Comparison of ENCODE assay signal across 18 cellular contexts in genomic region chr17:10178789-10179075, GRCh38. TPM values are rescaled to one million over a fixed set of nuclear protein-coding genes. Genes with fewer than 3 reads are reported as not detected.
A peak's percentile ranks its signal among the peaks of the same experiment; 100 is the strongest.
DNase-seq lines count a peak whose midpoint lies in the region; ATAC-seq and TF ChIP-seq lines count a peak whose summit lies in the region.
"Had no signal": no experiment of that assay in that cellular context is flagged by ENCODE, and none has a peak within 500 bp of the region (broad histone marks: within the 10 kb centered on the region; RNA-seq: fewer than 3 reads in every experiment).

No MANE protein-coding gene starts in this region.

- no peaks in the 10 kb centered on the region for H3K27me3 Mint-ChIP-seq in dendritic cell treated with granulocyte-macrophage colony-stimulating factor and Interleukin-4, amounts not matched to agents 40 ng/mL and 50 ng/mL, for 4 days
- H3K27me3 Mint-ChIP-seq: B cell had no signal

- H3K4me2 ChIP-seq in BLaER1 treated with 17β-estradiol and CSF1 and Interleukin-3, amounts not matched to agents 10 nM and 100 nM: peak overlapping the region; percentile 26 to 97 (median 61); a peak in 21 of 22 replicates
- no peak overlapping the region for H3K4me2 ChIP-seq in neural cell (ENCODE audit: low read length)
- H3K4me2 ChIP-seq: PC-9 had no signal

- H3F3A ChIP-seq in neural cell (ENCODE audit: insufficient read depth, low read length, poor library complexity, severe bottlenecking): no peaks in the 10 kb centered on the region

- peak overlapping the region in 10 of 11 experiments; percentile 17 to 76 (median 56); a peak in 14 of 22 replicates for H3K27ac ChIP-seq in BLaER1 treated with 17β-estradiol and CSF1 and Interleukin-3, amounts not matched to agents 10 nM and 100 nM
- H3K27ac ChIP-seq in HUES48 (ENCODE audit: low read depth, low read length): peak overlapping the region; percentile 26
- H3K27ac ChIP-seq in neural cell (ENCODE audit: low read length): peak overlapping the region; percentile 77
- H3K27ac ChIP-seq: PC-9, RWPE1, SJCRH30 had no signal

- peaks cover 33 to 98% (median 59%) of the 10 kb centered on the region in 10 experiments for H3K4me1 ChIP-seq in BLaER1 treated with 17β-estradiol and CSF1 and Interleukin-3, amounts not matched to agents 10 nM and 100 nM
- H3K4me1 ChIP-seq in HUES48 (ENCODE audit: control insufficient read depth, insufficient read depth, low read length): peaks cover 28% of the 10 kb centered on the region
- no peaks in the 10 kb centered on the region for H3K4me1 ChIP-seq in mucosa of descending colon (ENCODE audit: low read depth)
- H3K4me1 ChIP-seq: SJCRH30 had no signal

- peaks cover 0 to 29% (median 10%) of the 10 kb centered on the region in 11 experiments; a peak in 11 of 22 replicates for H3K36me3 ChIP-seq in BLaER1 treated with 17β-estradiol and CSF1 and Interleukin-3, amounts not matched to agents 10 nM and 100 nM
- H3K36me3 ChIP-seq in HUES48 (ENCODE audit: control insufficient read depth, insufficient read depth, low read length) (no peaks in the 10 kb centered on the region), neural cell (ENCODE audit: insufficient read depth, low read length) (no peaks in the 10 kb centered on the region), mucosa of descending colon (ENCODE audit: low read depth) (no peaks in the 10 kb centered on the region)
- H3K36me3 ChIP-seq: SJCRH30 had no signal

- no peak overlapping the region for H2AFZ ChIP-seq in neural cell (ENCODE audit: low read depth, low read length)
- H2AFZ ChIP-seq: PC-9 had no signal

- no peak for ATAC-seq in mucosa of descending colon
- ATAC-seq: CD8-positive, alpha-beta T cell had no signal

- H3K79me2 ChIP-seq in neural cell (replicated peaks; ENCODE audit: insufficient read depth, low read length): no peaks in the 10 kb centered on the region

- H3K36me3 Mint-ChIP-seq in dendritic cell treated with granulocyte-macrophage colony-stimulating factor and Interleukin-4, amounts not matched to agents 40 ng/mL and 50 ng/mL, for 4 days (ENCODE audit: low read depth): peaks cover 12% of the 10 kb centered on the region
- H3K36me3 Mint-ChIP-seq: CD8-positive, alpha-beta T cell had no signal

- TF ChIP-seq EP300 in neural cell (conservative IDR thresholded peaks at IDR 0.05; ENCODE audit: poor library complexity, severe bottlenecking): no peak

- peaks cover 0 to 36% (median 13%) of the 10 kb centered on the region in 11 experiments; a peak in 12 of 22 replicates for H3K9me3 ChIP-seq in BLaER1 treated with 17β-estradiol and CSF1 and Interleukin-3, amounts not matched to agents 10 nM and 100 nM (replicated peaks in 1 of 11)
- no peaks in the 10 kb centered on the region for H3K9me3 ChIP-seq in HUES48 (ENCODE audit: control insufficient read depth, insufficient read depth, low read length)
- H3K9me3 ChIP-seq in neural cell (ENCODE audit: low read length): no peaks in the 10 kb centered on the region
- no peaks in the 10 kb centered on the region for H3K9me3 ChIP-seq in mucosa of descending colon
- H3K9me3 ChIP-seq: SJCRH30 had no signal

- DNase-seq in SIG-M5 treated with dmso at 0.1 percent for 504 hours (lab: John Stamatoyannopoulos, UW; ENCODE audit: unreplicated experiment) (no peak), mucosa of descending colon (no peak), NCI-H748 treated with DMSO at 0.1 percent for 48 hours (lab: John Stamatoyannopoulos, UW) (no peak)
- DNase-seq in activated CD8-positive, alpha-beta memory T cell treated with anti-CD3 and anti-CD28 coated beads, Interleukin-2, amount 50 U/mL, for 48 hours: no peak
- DNase-seq: Calu3; CD8-positive, alpha-beta T cell; MV-4-11; NCI-H187 treated with DMSO at 0.1 percent for 48 hours; NCI-H226; NCI-H524 treated with DMSO at 0.1 percent for 48 hours; PC-9; SJCRH30 had no signal

- H3K9me3 Mint-ChIP-seq in dendritic cell treated with granulocyte-macrophage colony-stimulating factor and Interleukin-4, amounts not matched to agents 40 ng/mL and 50 ng/mL, for 4 days: no peaks in the 10 kb centered on the region
- H3K9me3 Mint-ChIP-seq: CD8-positive, alpha-beta T cell had no signal

- peaks cover 86% of the 10 kb centered on the region for H3K4me1 Mint-ChIP-seq in dendritic cell treated with granulocyte-macrophage colony-stimulating factor and Interleukin-4, amounts not matched to agents 40 ng/mL and 50 ng/mL, for 4 days (ENCODE audit: low read depth)

- H3K4me3 ChIP-seq in BLaER1 treated with 17β-estradiol and CSF1 and Interleukin-3, amounts not matched to agents 10 nM and 100 nM: no peak overlapping the region; a peak in 1 of 20 replicates
- no peak overlapping the region for H3K4me3 ChIP-seq in HUES48 (ENCODE audit: low read depth, low read length)
- no peak overlapping the region for H3K4me3 ChIP-seq in neural cell (ENCODE audit: low read length)
- H3K4me3 ChIP-seq in mucosa of descending colon: no peak overlapping the region
- H3K4me3 ChIP-seq: PC-9, SJCRH30 had no signal

- peak overlapping the region in 6 of 11 experiments; percentile 11 to 66 (median 42); a peak in 8 of 22 replicates for H3K9ac ChIP-seq in BLaER1 treated with 17β-estradiol and CSF1 and Interleukin-3, amounts not matched to agents 10 nM and 100 nM
- H3K9ac ChIP-seq in HUES48 (ENCODE audit: low read depth, low read length): no peak overlapping the region
- H3K9ac ChIP-seq in neural cell (ENCODE audit: low read length): no peak overlapping the region

- no peak for TF ChIP-seq RAD21 in neural cell (conservative IDR thresholded peaks at IDR 0.05)

- H3K27me3 ChIP-seq in BLaER1 treated with 17β-estradiol and CSF1 and Interleukin-3, amounts not matched to agents 10 nM and 100 nM: no peaks in the 10 kb centered on the region
- H3K27me3 ChIP-seq in HUES48 (ENCODE audit: control insufficient read depth, insufficient read depth, low read length) (no peaks in the 10 kb centered on the region), neural cell (ENCODE audit: insufficient read depth, low read depth, low read length) (no peaks in the 10 kb centered on the region)
- H3K27me3 ChIP-seq: SJCRH30 had no signal

- no peaks in the 10 kb centered on the region for H3K9me2 ChIP-seq in neural cell (ENCODE audit: insufficient read depth, low read length)

- peak overlapping the region; percentile 86 for H3K27ac Mint-ChIP-seq in dendritic cell treated with granulocyte-macrophage colony-stimulating factor and Interleukin-4, amounts not matched to agents 40 ng/mL and 50 ng/mL, for 4 days
- H3K27ac Mint-ChIP-seq: CD8-positive, alpha-beta T cell had no signal

- H3K4me3 Mint-ChIP-seq in dendritic cell treated with granulocyte-macrophage colony-stimulating factor and Interleukin-4, amounts not matched to agents 40 ng/mL and 50 ng/mL, for 4 days: peak overlapping the region; percentile 27
- H3K4me3 Mint-ChIP-seq: B cell; CD8-positive, alpha-beta T cell had no signal

- TF ChIP-seq CTCF in neural cell (IDR thresholded peaks at IDR 0.05; ENCODE audit: poor library complexity, severe bottlenecking) (no peak), mucosa of descending colon (IDR thresholded peaks at IDR 0.05) (no peak)

- peaks cover 0 to 71% (median 5%) of the 10 kb centered on the region in 11 experiments; a peak in 12 of 22 replicates for H4K20me1 ChIP-seq in BLaER1 treated with 17β-estradiol and CSF1 and Interleukin-3, amounts not matched to agents 10 nM and 100 nM
- no peaks in the 10 kb centered on the region for H4K20me1 ChIP-seq in neural cell (ENCODE audit: insufficient read depth)

- intact Hi-C loops in dendritic cell treated with granulocyte-macrophage colony-stimulating factor and Interleukin-4, amounts not matched to agents 40 ng/mL and 50 ng/mL, for 4 days (cut with micrococcal nuclease): no loop called here
- intact Hi-C loops in mucosa of descending colon (cut with DNase I, micrococcal nuclease): no loop called here

TF ChIP-seq in neural cell, 6 proteins besides CTCF, POLR2A, EP300 and RAD21:
- TF ChIP-seq REST (IDR thresholded peaks at IDR 0.05; ENCODE audit: borderline replicate concordance) (no peak), SMC3 (conservative IDR thresholded peaks at IDR 0.05; ENCODE audit: poor library complexity) (no peak), MXI1 (conservative IDR thresholded peaks at IDR 0.05; ENCODE audit: poor library complexity, severe bottlenecking) (no peak), POLR2AphosphoS5 (IDR thresholded peaks at IDR 0.05) (no peak), EZH2 (IDR thresholded peaks at IDR 0.05; ENCODE audit: borderline replicate concordance, insufficient read depth, low read length, poor library complexity, severe bottlenecking) (no peak), TAF1 (IDR thresholded peaks at IDR 0.05; ENCODE audit: low read depth) (no peak)
TF ChIP-seq in neural cell: peak in this region for 0.

RNA-seq across cellular contexts. Expression of gene GAS7, which starts 19.7 kb away (rescaled TPM):
- polyA plus RNA-seq in neural cell: 23.6 and 30.9 TPM in 2 replicates
- polyA minus RNA-seq in neural cell: 79.6 and 85.5 TPM in 2 replicates
- total RNA-seq in mucosa of descending colon: 10 to 100 TPM in 2 of 3 donors, 1 to 10 TPM in 1; 6.4 to 54.4 (median 21.6) TPM
- total RNA-seq: PC-9 had no signal

Comparison
In these comparisons a context has a peak if more than half of its experiments do, and no peak if none do; other contexts are left out.
1. H3K27ac ChIP-seq: peak in every context shown above with its lines; median percentile 77 in neural cell; 56 in BLaER1 treated with 17β-estradiol and CSF1 and Interleukin-3, amounts not matched to agents 10 nM and 100 nM; 26 in HUES48.
2. H3K9ac ChIP-seq: peak in BLaER1 treated with 17β-estradiol and CSF1 and Interleukin-3, amounts not matched to agents 10 nM and 100 nM (6 of 11); none in HUES48 (single experiment) and neural cell (single experiment).